Comparison of ENCODE assay signal across 8 cellular contexts in genomic region chr11:19344661-19345518, GRCh38.
DNase-seq lines count a peak whose midpoint lies in the region; ATAC-seq and TF ChIP-seq lines count a peak whose summit lies in the region.

No MANE protein-coding gene starts in this region.

- TF ChIP-seq CTCF in AG10803 (conservative IDR thresholded peaks at IDR 0.05; ENCODE audit: low read length) (no peak), coronary artery (IDR thresholded peaks at IDR 0.05) (no peak)

- no peaks in the 10 kb centered on the region for H3K36me3 ChIP-seq in urinary bladder (ENCODE audit: insufficient read depth)

- H3K4me1 ChIP-seq in urinary bladder (ENCODE audit: insufficient read depth) = no peaks in the 10 kb centered on the region

- peak overlapping the region; percentile 60 for H3K4me3 ChIP-seq in AG10803 (ENCODE audit: low read length)
- peak overlapping the region; percentile 74 for H3K4me3 ChIP-seq in coronary artery
- H3K4me3 ChIP-seq in urinary bladder (ENCODE audit: low read depth, low read length) = peak overlapping the region; percentile 2

- H3K27ac ChIP-seq in coronary artery = peak overlapping the region in 1 of 2 donors; percentile 2
- H3K27ac ChIP-seq in urinary bladder (ENCODE audit: low read depth) = no peak overlapping the region

- 9% methylated on average over 44 of the region's 44 CpGs for WGBS in urinary bladder

- ATAC-seq in GM19395 (IDR thresholded peaks at IDR 0.05; ENCODE audit: unreplicated experiment) (peak; percentile 55), GM21619 (IDR thresholded peaks at IDR 0.05; ENCODE audit: unreplicated experiment) (no peak), HG03139 (IDR thresholded peaks at IDR 0.05; ENCODE audit: unreplicated experiment) (no peak)

- peak; percentile 38 for DNase-seq in AG10803 (ENCODE audit: low read depth)
- peak; percentile 60 for DNase-seq in NCI-H146 (lab: John Stamatoyannopoulos, UW)
- no peak for DNase-seq in coronary artery (ENCODE audit: low spot score)
- DNase-seq in lung microvascular endothelial cell (ENCODE audit: low read depth in 2 of 2) = peak; percentile 48

Comparison
In these comparisons a context has a peak if more than half of its experiments do, and no peak if none do; other contexts are left out.
1. H3K4me3 ChIP-seq: peak in every context shown above with its lines; median percentile 74 in coronary artery; 60 in AG10803; 2 in urinary bladder.